Comparison of ENCODE assay signal across 23 cellular contexts in genomic region chr9:72818377-72818776, GRCh38.
"Had no signal": no experiment of that assay in that cellular context is flagged by ENCODE, and none has a peak within 500 bp of the region (broad histone marks: within the 10 kb centered on the region; RNA-seq: fewer than 3 reads in every experiment).

No MANE protein-coding gene starts in this region.

- H3K27ac ChIP-seq: PC-9, Peyer's patch, SJCRH30 had no signal

- DNase-seq: IMR-90; Karpas-422; KG1; MG63; NCI-H1092 treated with DMSO at 0.1 percent for 48 hours; NCI-H1436 treated with DMSO at 0.1 percent for 48 hours; NCI-H1694; NCI-H187 treated with DMSO at 0.1 percent for 48 hours; NCI-H2029 treated with DMSO at 0.1 percent for 48 hours; NCI-H2107; NCI-H2171 treated with DMSO at 0.1 percent for 48 hours; NCI-H345; NCI-H446 treated with DMSO at 0.1 percent for 48 hours; NCI-H510A treated with DMSO at 0.1 percent for 48 hours; NCI-H526; NK-92 treated with Interleukin-12 subunit alpha and Interleukin-12 subunit beta, amount 100 ng/mL, for 24 hours; PC-9; Peyer's patch; SHP77 treated with DMSO at 0.1 percent for 48 hours; SJCRH30 had no signal

- H3K4me2 ChIP-seq: PC-9 had no signal

- H3K4me3 ChIP-seq: MG63, PC-9, Peyer's patch, SJCRH30 had no signal

- ATAC-seq: HepG2, Right ventricle myocardium inferior, SK-N-SH treated with all-trans-retinoic acid at 6 μM for 48 hours had no signal

- H3K36me3 ChIP-seq: MG63, Peyer's patch, SJCRH30 had no signal

- H3K9me3 ChIP-seq: MG63, Peyer's patch, SJCRH30 had no signal

- H3K4me1 ChIP-seq: SJCRH30 had no signal

- H3K27me3 ChIP-seq: MG63, Peyer's patch, SJCRH30 had no signal

- H2AFZ ChIP-seq: PC-9 had no signal
